In genomic region chr19:681029-681626, GRCh38 we compare ENCODE assay signal across 6 cellular contexts. TPM values are rescaled to one million over a fixed set of nuclear protein-coding genes. Genes with fewer than 3 reads are reported as not detected.
DNase-seq lines count a peak whose midpoint lies in the region; TF ChIP-seq lines count a peak whose summit lies in the region.

No MANE protein-coding gene starts in this region.

- no peak overlapping the region for H4K8ac ChIP-seq in trophoblast cell (ENCODE audit: low read depth, low read length)

- H3K23ac ChIP-seq in trophoblast cell (ENCODE audit: low read length) = no peak overlapping the region

- peaks cover 7% of the 10 kb centered on the region for H3K9me3 ChIP-seq in trophoblast cell (ENCODE audit: insufficient read depth, low read depth, low read length)

- peak overlapping the region; percentile 14 for H2AK5ac ChIP-seq in trophoblast cell (ENCODE audit: low read length)

- TF ChIP-seq CTCF in choroid plexus epithelial cell (conservative IDR thresholded peaks at IDR 0.05; ENCODE audit: low read depth, low read length) = no peak

- no peak overlapping the region for H2BK120ac ChIP-seq in trophoblast cell (ENCODE audit: insufficient read depth, low read length, poor library complexity)

- no peak overlapping the region for H3K18ac ChIP-seq in trophoblast cell (ENCODE audit: low read length)

- no peak overlapping the region for H2AFZ ChIP-seq in trophoblast cell (ENCODE audit: insufficient read depth, low read length, poor library complexity)

- H3K4me1 ChIP-seq in trophoblast cell (ENCODE audit: control insufficient read depth in 1 of 2, insufficient read depth in 2 of 2, low read length in 2 of 2) = peaks cover 13 to 19% of the 10 kb centered on the region in 2 experiments

- no peak overlapping the region for H3K4me2 ChIP-seq in trophoblast cell (ENCODE audit: low read length)

- WGBS in trophoblast cell (ENCODE audit: extremely low coverage, insufficient coverage, insufficient read length) = no CpG with 5 or more reads among the region's 40 CpGs

- H3K4me3 ChIP-seq in Jurkat, Clone E6-1 (ENCODE audit: low read length) = peak overlapping the region; percentile 63
- H3K4me3 ChIP-seq in choroid plexus epithelial cell (ENCODE audit: low read depth, low read length) (peak overlapping the region; percentile 62), trophoblast cell (ENCODE audit: low read depth, low read length) (no peak overlapping the region)

- H2BK12ac ChIP-seq in trophoblast cell (ENCODE audit: low read length) = no peak overlapping the region

- H3K36me3 ChIP-seq in trophoblast cell (ENCODE audit: control insufficient read depth in 1 of 2, insufficient read depth in 2 of 2, low read length in 2 of 2) = no peaks in the 10 kb centered on the region

- H4K12ac ChIP-seq in trophoblast cell (ENCODE audit: low read depth, low read length) = no peak overlapping the region

- H3K79me1 ChIP-seq in trophoblast cell (ENCODE audit: low read length) = peaks cover 17% of the 10 kb centered on the region

- H3K27ac ChIP-seq in trophoblast cell (ENCODE audit: low read depth, low read length) = no peak overlapping the region

- peaks cover 10% of the 10 kb centered on the region for H3K79me2 ChIP-seq in trophoblast cell (ENCODE audit: control insufficient read depth, insufficient read depth, low read length, poor library complexity)

- H3K27me3 ChIP-seq in trophoblast cell (ENCODE audit: insufficient read depth, low read length) = no peaks in the 10 kb centered on the region

- no peak overlapping the region for H2BK5ac ChIP-seq in trophoblast cell (ENCODE audit: low read depth, low read length, poor library complexity)

- no peak overlapping the region for H3K4ac ChIP-seq in trophoblast cell (ENCODE audit: low read depth, low read length)

- no peak overlapping the region for H4K91ac ChIP-seq in trophoblast cell (ENCODE audit: low read depth, low read length)

- DNase-seq in ACHN = peak; percentile 81
- DNase-seq in Jurkat, Clone E6-1 (ENCODE audit: low read depth, low spot score) = peak; percentile 91
- DNase-seq in choroid plexus epithelial cell (ENCODE audit: low read depth) = peak; percentile 98
- DNase-seq in trophoblast cell = peak; percentile 28 to 41
- DNase-seq in retina = no peak
- DNase-seq in NCI-H1092 treated with DMSO at 0.1 percent for 48 hours (lab: John Stamatoyannopoulos, UW) = no peak

- no peak overlapping the region for H3K9ac ChIP-seq in trophoblast cell (ENCODE audit: low read length)

- in situ Hi-C loops in ACHN (cut with HindIII; ENCODE audit: low pct_ligation_motif_present, low pct_unique_long_range_greater_than_20kb, low sequenced_read_pairs) = no loop called here

- H3K14ac ChIP-seq in trophoblast cell (ENCODE audit: low read length) = no peak overlapping the region

RNA-seq across cellular contexts. Expression of gene FSTL3, which starts 4.9 kb away (rescaled TPM):
- 5.1 TPM for polyA plus RNA-seq in Jurkat, Clone E6-1 (2012; ENCODE audit: insufficient read depth, insufficient read length)
- 15.0 and 16.0 TPM in 2 replicates for polyA plus RNA-seq in trophoblast cell (2013)

RNA-seq across cellular contexts. Expression of gene PRSS57, which starts 14.1 kb away (rescaled TPM):
- 1.2 TPM for polyA plus RNA-seq in Jurkat, Clone E6-1 (2012; ENCODE audit: insufficient read depth, insufficient read length)
- 0.04 TPM in 1 of 2 replicates, not detected in the other for polyA plus RNA-seq in trophoblast cell (2013)

RNA-seq across cellular contexts. Expression of gene RNF126, which starts 18.1 kb away (rescaled TPM):
- polyA plus RNA-seq in Jurkat, Clone E6-1 (2012; ENCODE audit: insufficient read depth, insufficient read length) = 66.0 TPM
- 70.7 and 73.5 TPM in 2 replicates for polyA plus RNA-seq in trophoblast cell (2013)

RNA-seq across cellular contexts. Expression of gene PALM, which starts 27.6 kb away (rescaled TPM):
- polyA plus RNA-seq in Jurkat, Clone E6-1 (2012; ENCODE audit: insufficient read depth, insufficient read length) = 9.0 TPM
- 11.3 and 12.7 TPM in 2 replicates for polyA plus RNA-seq in trophoblast cell (2013)

RNA-seq across cellular contexts. Expression of gene FGF22, which starts 41.4 kb away (rescaled TPM):
- 0.74 TPM for polyA plus RNA-seq in Jurkat, Clone E6-1 (2012; ENCODE audit: insufficient read depth, insufficient read length)
- 0.47 and 0.48 TPM in 2 replicates for polyA plus RNA-seq in trophoblast cell (2013)

Comparison
In these comparisons a context has a peak if more than half of its experiments do, and no peak if none do; other contexts are left out.
1. DNase-seq: peak in ACHN (single experiment), Jurkat, Clone E6-1 (single experiment), choroid plexus epithelial cell (single experiment) and trophoblast cell (2 of 2); none in retina (single experiment) and NCI-H1092 treated with DMSO at 0.1 percent for 48 hours (single experiment).